ENCODE assay signal across 11 cellular contexts in genomic region chr10:17387861-17388503, GRCh38.
DNase-seq lines count a peak whose midpoint lies in the region; ATAC-seq and TF ChIP-seq lines count a peak whose summit lies in the region.
"Had no signal": no experiment of that assay in that cellular context is flagged by ENCODE, and none has a peak within 500 bp of the region (broad histone marks: within the 10 kb centered on the region; RNA-seq: fewer than 3 reads in every experiment).

No MANE protein-coding gene starts in this region.

- no peaks in the 10 kb centered on the region for H3K36me3 Mint-ChIP-seq in CD4-positive, alpha-beta T cell (ENCODE audit: low read depth)
- H3K36me3 Mint-ChIP-seq in activated naive CD4-positive, alpha-beta T cell treated with anti-CD3 and anti-CD28 coated beads, Interleukin-2, amount 50 U/mL, for 72 hours, result no peaks in the 10 kb centered on the region

- in situ Hi-C loops in Panc1 (cut with HindIII; ENCODE audit: low pct_unique_long_range_greater_than_20kb, low sequenced_read_pairs), result no loop called here

- H3K4me3 ChIP-seq in Karpas-422 (ENCODE audit: low read length), result no peak overlapping the region
- no peak overlapping the region for H3K4me3 ChIP-seq in Panc1 (ENCODE audit: low read depth in 2 of 2, low read length in 2 of 2)
- H3K4me3 ChIP-seq in fibroblast of the aortic adventitia (ENCODE audit: low read depth, low read length), result peak overlapping the region; percentile 25

- H3K79me2 ChIP-seq in Karpas-422 (ENCODE audit: low read length), result no peaks in the 10 kb centered on the region

- POLR2A ChIA-PET in Panc1 (lab: Charles Lee), result no interaction called here
- POLR2A ChIA-PET in CD4-positive, alpha-beta T cell (lab: Charles Lee), result no interaction called here

- no peaks in the 10 kb centered on the region for H3K4me1 Mint-ChIP-seq in CD4-positive, alpha-beta T cell (ENCODE audit: low read depth)

- H3K27me3 ChIP-seq in Karpas-422 (ENCODE audit: low read length) (no peaks in the 10 kb centered on the region), Panc1 (ENCODE audit: control insufficient read depth, insufficient read depth, low read length) (no peaks in the 10 kb centered on the region)
- no peaks in the 10 kb centered on the region for H3K27me3 ChIP-seq in CD4-positive, alpha-beta T cell (ENCODE audit: control insufficient read depth, insufficient read depth, low read length)

- no TSS peak for BruUV-seq in Panc1 (replicated peaks; lab: Mats Ljungman, UMichigan)

- no peak overlapping the region for H3K9ac ChIP-seq in Karpas-422 (ENCODE audit: low read length)

- H3K4me2 ChIP-seq in Karpas-422 (ENCODE audit: low read depth, low read length, poor library complexity, severe bottlenecking), result no peak overlapping the region

- H4K20me1 ChIP-seq in Karpas-422 (ENCODE audit: insufficient read depth, low read depth, low read length), result no peaks in the 10 kb centered on the region

- CTCF ChIA-PET in Panc1 (lab: Charles Lee), result no interaction called here
- CTCF ChIA-PET in CD4-positive, alpha-beta T cell (lab: Charles Lee), result no interaction called here

- no peaks in the 10 kb centered on the region for H3K9me3 ChIP-seq in Karpas-422 (ENCODE audit: low read length)
- H3K9me3 ChIP-seq in Panc1 (ENCODE audit: control insufficient read depth, insufficient read depth, low read depth, low read length), result no peaks in the 10 kb centered on the region
- no peaks in the 10 kb centered on the region for H3K9me3 ChIP-seq in CD4-positive, alpha-beta T cell (ENCODE audit: control insufficient read depth, low read length)

- intact Hi-C loops in Panc1 (cut with micrococcal nuclease; ENCODE audit: unreplicated experiment), result no loop called here
- intact Hi-C loops in CD4-positive, alpha-beta T cell (cut with DNase I, micrococcal nuclease), result loop anchor here in 1 of 2 experiments (5.0 kb wide), 1 partner anchor 64 kb away; the partner anchor contains the start of gene ST8SIA6

- H3K27me3 Mint-ChIP-seq in CD4-positive, alpha-beta T cell, result no peaks in the 10 kb centered on the region

- DNase-seq in Karpas-422, result peak; percentile 30
- DNase-seq in Panc1 (ENCODE audit: low read depth, low spot score), result no peak
- DNase-seq in fibroblast of the aortic adventitia (ENCODE audit: low read depth), result peak; percentile 24
- no peak for DNase-seq in CD4-positive, alpha-beta T cell
- no peak for DNase-seq in activated naive CD4-positive, alpha-beta T cell treated with anti-CD3 and anti-CD28 coated beads, Interleukin-2, amount 50 U/mL, for 72 hours (ENCODE audit: low spot score in 2 of 2)
- DNase-seq: activated CD4-positive, CD25-positive, alpha-beta regulatory T cell; activated naive CD4-positive, alpha-beta T cell; retina had no signal

- H2AFZ ChIP-seq in Karpas-422 (ENCODE audit: low read length), result no peak overlapping the region

- no peaks in the 10 kb centered on the region for H3K9me3 Mint-ChIP-seq in CD4-positive, alpha-beta T cell
- H3K9me3 Mint-ChIP-seq in activated naive CD4-positive, alpha-beta T cell treated with anti-CD3 and anti-CD28 coated beads, Interleukin-2, amount 50 U/mL, for 72 hours, result no peaks in the 10 kb centered on the region

- H3K9me2 ChIP-seq in Karpas-422 (replicated peaks; ENCODE audit: insufficient read depth, low read length), result no peaks in the 10 kb centered on the region

- no peaks in the 10 kb centered on the region for H3K36me3 ChIP-seq in Karpas-422 (ENCODE audit: insufficient read depth, low read length)
- no peaks in the 10 kb centered on the region for H3K36me3 ChIP-seq in Panc1 (ENCODE audit: control insufficient read depth, insufficient read depth, low read length)

- H3K4me1 ChIP-seq in Karpas-422 (ENCODE audit: low read length), result no peaks in the 10 kb centered on the region
- no peaks in the 10 kb centered on the region for H3K4me1 ChIP-seq in Panc1 (ENCODE audit: control insufficient read depth, insufficient read depth, low read length)

- TF ChIP-seq CTCF in 22Rv1 (IDR thresholded peaks at IDR 0.05) (no peak), Panc1 (IDR thresholded peaks at IDR 0.05) (no peak), fibroblast of the aortic adventitia (IDR thresholded peaks at IDR 0.05; ENCODE audit: insufficient read depth, low read length) (no peak)
- no peak for TF ChIP-seq CTCF in CD4-positive, alpha-beta T cell (IDR thresholded peaks at IDR 0.05)

- no peak overlapping the region for H3K27ac Mint-ChIP-seq in CD4-positive, alpha-beta T cell
- H3K27ac Mint-ChIP-seq in activated naive CD4-positive, alpha-beta T cell treated with anti-CD3 and anti-CD28 coated beads, Interleukin-2, amount 50 U/mL, for 72 hours, result no peak overlapping the region

- H3K27ac ChIP-seq in 22Rv1 (peak overlapping the region; percentile 99), Karpas-422 (ENCODE audit: low read length) (no peak overlapping the region), Panc1 (ENCODE audit: low read length) (peak overlapping the region; percentile 54; the same call in 1 of the 2 replicates)
- H3K27ac ChIP-seq in CD4-positive, alpha-beta T cell (ENCODE audit: low read depth, low read length), result no peak overlapping the region

- H3K4me3 Mint-ChIP-seq in CD4-positive, alpha-beta T cell, result no peak overlapping the region

- ATAC-seq in Panc1 (peak; percentile 63; the same call in 1 of the 2 replicates), HG03520 (IDR thresholded peaks at IDR 0.05; ENCODE audit: unreplicated experiment) (no peak), HG03571 (IDR thresholded peaks at IDR 0.05; ENCODE audit: unreplicated experiment) (no peak)
- ATAC-seq in CD4-positive, alpha-beta T cell (ENCODE audit: poor library complexity), result no peak
- no peak for ATAC-seq in activated naive CD4-positive, alpha-beta T cell treated with anti-CD3 and anti-CD28 coated beads, Interleukin-2, amount 50 U/mL, for 72 hours

Comparison
In these comparisons a context has a peak if more than half of its experiments do, and no peak if none do; other contexts are left out.
1. H3K27ac ChIP-seq: peak in 22Rv1 (single experiment) and Panc1 (single experiment); none in Karpas-422 (single experiment) and CD4-positive, alpha-beta T cell (single experiment).
2. DNase-seq: peak in Karpas-422 (single experiment) and fibroblast of the aortic adventitia (single experiment); none in Panc1 (single experiment), CD4-positive, alpha-beta T cell (0 of 10) and activated naive CD4-positive, alpha-beta T cell treated with anti-CD3 and anti-CD28 coated beads, Interleukin-2, amount 50 U/mL, for 72 hours (0 of 2).